9 cellular contexts compared by ENCODE assay signal in the genomic region with DNA sequence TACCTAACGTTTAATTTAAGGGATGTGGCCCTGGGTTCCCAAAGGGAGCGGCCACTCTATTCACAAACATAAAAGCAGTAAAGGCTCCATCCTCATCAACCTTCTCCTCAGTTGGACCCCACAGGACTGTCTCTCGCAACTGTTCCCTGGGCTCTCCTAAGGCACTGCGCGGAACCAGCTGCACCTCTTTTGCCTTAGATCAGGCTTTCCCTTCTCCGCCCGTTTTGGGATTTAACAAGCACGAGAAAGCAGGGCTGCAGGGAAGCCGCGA. TPM values are rescaled to one million over a fixed set of nuclear protein-coding genes. Genes with fewer than 3 reads are reported as not detected.
DNase-seq lines count a peak whose midpoint lies in the region; ATAC-seq and TF ChIP-seq lines count a peak whose summit lies in the region.
"Had no signal": no experiment of that assay in that cellular context is flagged by ENCODE, and none has a peak within 500 bp of the region (broad histone marks: within the 10 kb centered on the region; RNA-seq: fewer than 3 reads in every experiment).

No MANE protein-coding gene starts in this region.

- H3K27ac Mint-ChIP-seq in HFFc6 (peak overlapping the region; percentile 92), immature natural killer cell (peak overlapping the region in 5 of 6 donors; percentile 57 to 98 (median 94))
- peak overlapping the region; percentile 99 for H3K27ac Mint-ChIP-seq in activated naive CD8-positive, alpha-beta T cell treated with anti-CD3 and anti-CD28 coated beads, Interleukin-2, amount 50 U/mL, for 24 hours

- peak overlapping the region; percentile 98 for H3K27ac ChIP-seq in AG04450 (ENCODE audit: low read depth, low read length)
- peak overlapping the region; percentile 74 for H3K27ac ChIP-seq in temporal lobe (ENCODE audit: low read depth, low read length)

- H3K9me3 ChIP-seq in AG04450 (ENCODE audit: control insufficient read depth, insufficient read depth, low read length): peaks cover 3% of the 10 kb centered on the region; the same call in 1 of the 2 replicates

- POLR2A ChIA-PET in AG04450 (lab: Yijun Ruan, JAX): interaction anchor here (0.6 to 2.2 kb wide), 7 partner anchors 12 to 62 kb away, joined by 3 to 11 read pairs (median 3); partner anchors contain the start of genes IDI1 and LARP4B

- CTCF ChIA-PET in AG04450 (lab: Charles Lee): no interaction called here

- H3K36me3 Mint-ChIP-seq in HFFc6 (ENCODE audit: low read depth): peaks cover 45% of the 10 kb centered on the region
- H3K36me3 Mint-ChIP-seq in activated naive CD8-positive, alpha-beta T cell treated with anti-CD3 and anti-CD28 coated beads, Interleukin-2, amount 50 U/mL, for 24 hours (ENCODE audit: low read depth): peaks cover 32% of the 10 kb centered on the region
- H3K36me3 Mint-ChIP-seq in immature natural killer cell: peaks cover 0 to 2% (median 0%) of the 10 kb centered on the region in 3 donors

- ATAC-seq in activated naive CD8-positive, alpha-beta T cell treated with anti-CD3 and anti-CD28 coated beads, Interleukin-2, amount 50 U/mL, for 24 hours: peak; percentile 1
- ATAC-seq in GM18861 (IDR thresholded peaks at IDR 0.05; ENCODE audit: unreplicated experiment): no peak

- H3K27me3 ChIP-seq in AG04450 (ENCODE audit: control insufficient read depth, insufficient read depth, low read length): no peaks in the 10 kb centered on the region

- H3K27me3 Mint-ChIP-seq in HFFc6 (ENCODE audit: insufficient read depth) (peaks cover 3% of the 10 kb centered on the region; the same call in 1 of the 2 replicates), immature natural killer cell (ENCODE audit: low read depth in 3 of 3) (peaks cover 3 to 19% (median 4%) of the 10 kb centered on the region in 3 donors)
- no peaks in the 10 kb centered on the region for H3K27me3 Mint-ChIP-seq in activated naive CD8-positive, alpha-beta T cell treated with anti-CD3 and anti-CD28 coated beads, Interleukin-2, amount 50 U/mL, for 24 hours

- peaks cover 63% of the 10 kb centered on the region for H3K4me1 Mint-ChIP-seq in HFFc6 (ENCODE audit: low read depth)
- peaks cover 38% of the 10 kb centered on the region for H3K4me1 Mint-ChIP-seq in activated naive CD8-positive, alpha-beta T cell treated with anti-CD3 and anti-CD28 coated beads, Interleukin-2, amount 50 U/mL, for 24 hours
- H3K4me1 Mint-ChIP-seq in immature natural killer cell: peaks cover 40 to 47% of the 10 kb centered on the region in 2 donors

- H3K4me3 ChIP-seq in AG04450 (ENCODE audit: low read depth, low read length): peak overlapping the region; percentile 90

- peak overlapping the region; percentile 95 for H3K4me3 Mint-ChIP-seq in HFFc6
- H3K4me3 Mint-ChIP-seq in activated naive CD8-positive, alpha-beta T cell treated with anti-CD3 and anti-CD28 coated beads, Interleukin-2, amount 50 U/mL, for 24 hours: peak overlapping the region; percentile 97
- H3K4me3 Mint-ChIP-seq in immature natural killer cell: peak overlapping the region; percentile 95 to 97 (median 96)

- TF ChIP-seq CTCF in AG04450 (IDR thresholded peaks at IDR 0.05; ENCODE audit: low read depth, low read length) (no peak), HFFc6 (IDR thresholded peaks at IDR 0.05) (no peak)

- DNase-seq in AG04450 (ENCODE audit: low read depth, low spot score) (no peak), HFFc6 (peak; percentile 34), immature natural killer cell (no peak), kidney tubule cell (ENCODE audit: low spot score) (no peak), amniotic stem cell (lab: John Stamatoyannopoulos, UW) (no peak)
- no peak for DNase-seq in activated naive CD8-positive, alpha-beta T cell treated with anti-CD3 and anti-CD28 coated beads, Interleukin-2, amount 50 U/mL, for 24 hours

- H3K9me3 Mint-ChIP-seq in HFFc6 (peaks cover 7% of the 10 kb centered on the region), immature natural killer cell (no peaks in the 10 kb centered on the region)
- H3K9me3 Mint-ChIP-seq in activated naive CD8-positive, alpha-beta T cell treated with anti-CD3 and anti-CD28 coated beads, Interleukin-2, amount 50 U/mL, for 24 hours: no peaks in the 10 kb centered on the region

RNA-seq across cellular contexts. Expression of gene GTPBP4, which starts 0.7 kb away (rescaled TPM):
- polyA plus RNA-seq in AG04450 (2011; rRNA removed) (33.4 and 34.9 TPM in 2 replicates), immature natural killer cell (10 to 100 TPM; 10.5 to 22.5 (median 18.3) TPM)
- polyA minus RNA-seq in AG04450 (2011; rRNA and poly(A)+ RNA removed): 26.9 and 27.4 TPM in 2 replicates
- total RNA-seq in HFFc6 (2021; fragmentation: NEBNext Ultra II Directional; extraction: Animal tissue kit (Norgen Biotek cat#: 25700)): 10 to 100 TPM; 60.2 to 80.3 (median 68.3) TPM
- 14.0 TPM for total RNA-seq in temporal lobe

RNA-seq across cellular contexts. Expression of gene IDI2, which starts 38.1 kb away (rescaled TPM):
- polyA plus RNA-seq in AG04450 (2011; rRNA removed) (not detected in 2 replicates), immature natural killer cell (under 1 TPM in 1 of 3 donors, not detected in 2; 0.19 TPM)
- polyA minus RNA-seq in AG04450 (2011; rRNA and poly(A)+ RNA removed): not detected in 2 replicates
- total RNA-seq in HFFc6 (2021; fragmentation: NEBNext Ultra II Directional; extraction: Animal tissue kit (Norgen Biotek cat#: 25700)): not detected
- total RNA-seq in temporal lobe: not detected
- total RNA-seq: renal cortical epithelial cell had no signal

RNA-seq across cellular contexts. Expression of gene LARP4B, which starts 56.1 kb away (rescaled TPM):
- polyA plus RNA-seq in AG04450 (2011; rRNA removed): 33.5 and 34.0 TPM in 2 replicates
- 56.4 and 73.5 TPM in 2 replicates for polyA minus RNA-seq in AG04450 (2011; rRNA and poly(A)+ RNA removed)
- total RNA-seq in HFFc6 (2021; fragmentation: NEBNext Ultra II Directional; extraction: Animal tissue kit (Norgen Biotek cat#: 25700)): 10 to 100 TPM; 81.5 to 88.1 (median 83.5) TPM
- polyA plus RNA-seq in immature natural killer cell: 10 to 100 TPM in 2 of 3 donors, 1 to 10 TPM in 1; 4.7 to 35.8 (median 13.3) TPM
- 30.0 TPM for total RNA-seq in temporal lobe
